1 cellular context compared by ENCODE assay signal in the genomic region with DNA sequence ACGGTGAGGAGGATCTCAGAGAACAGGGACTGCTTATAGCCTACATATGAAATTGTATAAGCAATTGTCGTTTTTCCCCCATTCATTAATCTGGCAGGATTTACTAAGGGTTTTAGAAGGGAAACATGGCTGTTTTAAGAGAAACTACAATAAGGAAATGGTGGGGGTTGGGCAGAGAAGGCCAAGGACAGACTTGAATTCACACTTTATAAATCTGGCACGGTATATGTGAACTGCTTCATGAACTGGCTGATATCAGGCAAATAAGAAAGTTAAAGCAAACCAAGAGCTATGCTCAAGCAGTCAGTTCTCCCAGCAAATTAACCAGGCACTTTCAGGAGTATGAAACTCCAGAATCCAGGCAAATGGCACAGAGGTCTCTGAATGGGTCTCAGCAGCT.
TF ChIP-seq lines count a peak whose summit lies in the region.

No MANE protein-coding gene starts in this region.

TF ChIP-seq in WTC11, 78 proteins besides CTCF, POLR2A, EP300 and RAD21 (continued from another document):
- TF ChIP-seq, protein P1, sequence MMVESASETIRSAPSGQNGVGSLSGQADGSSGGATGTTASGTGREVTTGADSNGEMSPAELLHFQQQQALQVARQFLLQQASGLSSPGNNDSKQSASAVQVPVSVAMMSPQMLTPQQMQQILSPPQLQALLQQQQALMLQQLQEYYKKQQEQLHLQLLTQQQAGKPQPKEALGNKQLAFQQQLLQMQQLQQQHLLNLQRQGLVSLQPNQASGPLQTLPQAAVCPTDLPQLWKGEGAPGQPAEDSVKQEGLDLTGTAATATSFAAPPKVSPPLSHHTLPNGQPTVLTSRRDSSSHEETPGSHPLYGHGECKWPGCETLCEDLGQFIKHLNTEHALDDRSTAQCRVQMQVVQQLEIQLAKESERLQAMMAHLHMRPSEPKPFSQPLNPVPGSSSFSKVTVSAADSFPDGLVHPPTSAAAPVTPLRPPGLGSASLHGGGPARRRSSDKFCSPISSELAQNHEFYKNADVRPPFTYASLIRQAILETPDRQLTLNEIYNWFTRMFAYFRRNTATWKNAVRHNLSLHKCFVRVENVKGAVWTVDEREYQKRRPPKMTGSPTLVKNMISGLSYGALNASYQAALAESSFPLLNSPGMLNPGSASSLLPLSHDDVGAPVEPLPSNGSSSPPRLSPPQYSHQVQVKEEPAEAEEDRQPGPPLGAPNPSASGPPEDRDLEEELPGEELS (CRISPR knock-in tag; IDR thresholded peaks at IDR 0.05), result no peak
- TF ChIP-seq RORB (CRISPR knock-in tag; IDR thresholded peaks at IDR 0.05) (no peak), EMX1 (CRISPR knock-in tag; IDR thresholded peaks at IDR 0.05) (no peak), CREM (CRISPR knock-in tag; IDR thresholded peaks at IDR 0.05) (no peak), IRF2 (CRISPR knock-in tag; IDR thresholded peaks at IDR 0.05; ENCODE audit: borderline replicate concordance, low read depth) (no peak)
